1 cellular context compared by ENCODE assay signal in genomic region chr19:49182010-49182847, GRCh38.
TF ChIP-seq lines count a peak whose summit lies in the region.

No MANE protein-coding gene starts in this region.

TF ChIP-seq in K562, 482 proteins besides CTCF, POLR2A, EP300 and RAD21:
- TF ChIP-seq, protein P1, sequence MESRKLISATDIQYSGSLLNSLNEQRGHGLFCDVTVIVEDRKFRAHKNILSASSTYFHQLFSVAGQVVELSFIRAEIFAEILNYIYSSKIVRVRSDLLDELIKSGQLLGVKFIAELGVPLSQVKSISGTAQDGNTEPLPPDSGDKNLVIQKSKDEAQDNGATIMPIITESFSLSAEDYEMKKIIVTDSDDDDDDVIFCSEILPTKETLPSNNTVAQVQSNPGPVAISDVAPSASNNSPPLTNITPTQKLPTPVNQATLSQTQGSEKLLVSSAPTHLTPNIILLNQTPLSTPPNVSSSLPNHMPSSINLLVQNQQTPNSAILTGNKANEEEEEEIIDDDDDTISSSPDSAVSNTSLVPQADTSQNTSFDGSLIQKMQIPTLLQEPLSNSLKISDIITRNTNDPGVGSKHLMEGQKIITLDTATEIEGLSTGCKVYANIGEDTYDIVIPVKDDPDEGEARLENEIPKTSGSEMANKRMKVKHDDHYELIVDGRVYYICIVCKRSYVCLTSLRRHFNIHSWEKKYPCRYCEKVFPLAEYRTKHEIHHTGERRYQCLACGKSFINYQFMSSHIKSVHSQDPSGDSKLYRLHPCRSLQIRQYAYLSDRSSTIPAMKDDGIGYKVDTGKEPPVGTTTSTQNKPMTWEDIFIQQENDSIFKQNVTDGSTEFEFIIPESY (CRISPR knock-in tag; IDR thresholded peaks at IDR 0.05) = peak; percentile 56; the same call in 1 of the 2 replicates
